Comparison of ENCODE assay signal across 26 cellular contexts in the genomic region with DNA sequence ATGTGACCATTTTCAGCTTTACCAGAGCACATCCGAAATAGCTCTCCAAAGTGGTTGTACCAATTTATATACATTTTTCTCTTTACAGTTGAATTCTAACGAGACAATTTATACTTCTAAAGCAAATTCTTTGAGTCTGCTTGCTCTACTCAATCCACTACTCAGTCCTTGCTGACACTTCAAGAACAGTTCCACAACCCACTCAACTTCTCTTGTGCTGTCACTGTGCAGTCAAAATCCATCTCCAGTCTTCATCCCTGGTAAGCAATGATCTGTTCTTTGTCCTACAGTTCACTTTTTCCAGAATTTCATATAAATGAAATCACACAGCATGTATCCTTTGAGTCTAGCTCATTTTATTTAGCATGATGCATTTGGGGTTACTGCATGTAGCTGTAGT. TPM values are rescaled to one million over a fixed set of nuclear protein-coding genes. Genes with fewer than 3 reads are reported as not detected.
A peak's percentile ranks its signal among the peaks of the same experiment; 100 is the strongest.
DNase-seq lines count a peak whose midpoint lies in the region; ATAC-seq, FAIRE-seq and TF ChIP-seq lines count a peak whose summit lies in the region.
"Had no signal": no experiment of that assay in that cellular context is flagged by ENCODE, and none has a peak within 500 bp of the region (broad histone marks: within the 10 kb centered on the region; RNA-seq: fewer than 3 reads in every experiment).

No MANE protein-coding gene starts in this region.

- no peaks in the 10 kb centered on the region for H3K27me3 Mint-ChIP-seq in activated T-cell treated with anti-CD3 and anti-CD28 coated beads, Interleukin-2, amount 50 U/mL, for 24 hours
- no peaks in the 10 kb centered on the region for H3K27me3 Mint-ChIP-seq in activated naive CD4-positive, alpha-beta T cell treated with anti-CD3 and anti-CD28 coated beads, Interleukin-2, amount 10 ng/mL, durations not matched to agents 7 days and 5 days
- H3K27me3 Mint-ChIP-seq: CD4-positive, alpha-beta T cell; CD8-positive, alpha-beta memory T cell had no signal

- DNase-seq in activated T-cell treated with anti-CD3 and anti-CD28 coated beads, Interleukin-2, amount 50 U/mL, for 24 hours: no peak
- no peak for DNase-seq in activated T-cell treated with anti-CD3 and anti-CD28 coated beads, Interleukin-2, amount 50 U/mL, for 48 hours
- DNase-seq in GM19239 (ENCODE audit: insufficient read length, low spot score): no peak
- no peak for DNase-seq in GM12878 (ENCODE audit: low read depth, low spot score)
- no peak for DNase-seq in effector CD4-positive, alpha-beta T cell
- DNase-seq in foreskin keratinocyte: no peak
- no peak for DNase-seq in activated naive CD4-positive, alpha-beta T cell treated with anti-CD3 and anti-CD28 coated beads, Interleukin-2, amount 10 ng/mL, durations not matched to agents 7 days and 5 days
- DNase-seq: 8988T; ACHN; AML-193; BE2C; CD4-positive, alpha-beta T cell; CD8-positive, alpha-beta memory T cell; DMS 273 treated with DMSO at 0.1 percent for 48 hours; DMS79; EL; GDM1; GM23248; H7; HCEC 1CT had no signal

- H4K20me1 ChIP-seq in GM12878 (ENCODE audit: control insufficient read depth, insufficient read depth): no peaks in the 10 kb centered on the region
- H4K20me1 ChIP-seq: BLaER1 treated with 17β-estradiol and CSF1 and Interleukin-3, amounts not matched to agents 10 nM and 100 nM had no signal

- H2AFZ ChIP-seq in GM12878 (ENCODE audit: control insufficient read depth, low read depth, low read length): no peak overlapping the region
- H2AFZ ChIP-seq: GM23248 had no signal

- peaks cover 31% of the 10 kb centered on the region for H3K36me3 Mint-ChIP-seq in activated T-cell treated with anti-CD3 and anti-CD28 coated beads, Interleukin-2, amount 50 U/mL, for 24 hours (ENCODE audit: low read depth)
- no peaks in the 10 kb centered on the region for H3K36me3 Mint-ChIP-seq in activated naive CD4-positive, alpha-beta T cell treated with anti-CD3 and anti-CD28 coated beads, Interleukin-2, amount 10 ng/mL, durations not matched to agents 7 days and 5 days
- H3K36me3 Mint-ChIP-seq: CD8-positive, alpha-beta memory T cell had no signal

- no peaks in the 10 kb centered on the region for H3K9me3 ChIP-seq in GM12878 (replicated peaks; ENCODE audit: control insufficient read depth, insufficient read depth, low read length)
- H3K9me3 ChIP-seq: A549; BE2C; BLaER1 treated with 17β-estradiol and CSF1 and Interleukin-3, amounts not matched to agents 10 nM and 100 nM had no signal

- RAD21 ChIA-PET in GM12878 (lab: Charles Lee; ENCODE audit: unreplicated experiment): interaction anchor here (0.8 to 2.8 kb wide), 11 partner anchors 8 to 942 kb away, joined by 3 to 17 read pairs (median 7); no protein-coding TSS in a partner anchor

- no peak overlapping the region for H3K27ac ChIP-seq in GM12878 (ENCODE audit: control insufficient read depth, insufficient read depth)
- H3K27ac ChIP-seq in foreskin keratinocyte: no peak overlapping the region
- H3K27ac ChIP-seq: A549, GM23248 had no signal

- TF ChIP-seq CTCF in GM12878 (IDR thresholded peaks at IDR 0.05 in 2 of 3, conservative IDR thresholded peaks at IDR 0.05 in 1 of 3; ENCODE audit: control insufficient read depth in 2 of 3, extremely low read depth in 1 of 3, insufficient read depth in 1 of 3, low read depth in 3 of 3, low read length in 3 of 3) (no peak), foreskin keratinocyte (conservative IDR thresholded peaks at IDR 0.05) (no peak)

- ATAC-seq in GM12878: peak; percentile 35
- ATAC-seq in foreskin keratinocyte: no peak
- ATAC-seq: A549 had no signal

- SMC1A ChIA-PET in GM12878 (lab: Charles Lee; ENCODE audit: uncharacterized antibody, unreplicated experiment): interaction anchor here (0.9 to 2.4 kb wide), 18 partner anchors 8 to 172 kb away, joined by 3 to 18 read pairs (median 4); no protein-coding TSS in a partner anchor

- in situ Hi-C loops in GM12878 (cut with MboI): no loop called here

- FAIRE-seq in GM19239 (lab: Jason Lieb, UNC): peak; percentile 76
- FAIRE-seq in GM12878 (lab: Jason Lieb, UNC): no peak
- FAIRE-seq: A549, D721Med, GM12891, H1 had no signal

- 74% methylated on average over 2 of the region's 2 CpGs for WGBS in GM12878 (ENCODE audit: insufficient coverage, insufficient replicate concordance, low lambda C conversion rate, missing lambda C conversion rate)

- BruUV-seq in GM12878 (replicated peaks; lab: Mats Ljungman, UMichigan): no TSS peak

- H3K4me2 ChIP-seq in GM12878 (ENCODE audit: control insufficient read depth, insufficient read depth): no peak overlapping the region
- H3K4me2 ChIP-seq: A549; BLaER1 treated with 17β-estradiol and CSF1 and Interleukin-3, amounts not matched to agents 10 nM and 100 nM had no signal

- H3K4me1 Mint-ChIP-seq in activated T-cell treated with anti-CD3 and anti-CD28 coated beads, Interleukin-2, amount 50 U/mL, for 24 hours (ENCODE audit: low read depth): peaks cover 21% of the 10 kb centered on the region
- H3K4me1 Mint-ChIP-seq in activated naive CD4-positive, alpha-beta T cell treated with anti-CD3 and anti-CD28 coated beads, Interleukin-2, amount 10 ng/mL, durations not matched to agents 7 days and 5 days: peaks cover 9% of the 10 kb centered on the region

- no peak for TF ChIP-seq POLR2A in GM12878 (IDR thresholded peaks at IDR 0.05; ENCODE audit: low read depth, low read length)

- TF ChIP-seq EP300 in GM12878 (IDR thresholded peaks at IDR 0.05; ENCODE audit: borderline replicate concordance in 1 of 2, control insufficient read depth in 1 of 2, low read depth in 2 of 2, low read length in 2 of 2): no peak

- intact Hi-C loops in GM12878 (cut with micrococcal nuclease; ENCODE audit: unreplicated experiment): no loop called here

- no peak overlapping the region for H3K9ac ChIP-seq in GM12878 (ENCODE audit: control insufficient read depth, insufficient read depth, low read length)
- H3K9ac ChIP-seq: BLaER1 treated with 17β-estradiol and CSF1 and Interleukin-3, amounts not matched to agents 10 nM and 100 nM; GM23248 had no signal

- H3K79me2 ChIP-seq in GM12878 (ENCODE audit: control insufficient read depth, insufficient read depth, low read length): no peaks in the 10 kb centered on the region

- H3K4me3 Mint-ChIP-seq in activated T-cell treated with anti-CD3 and anti-CD28 coated beads, Interleukin-2, amount 50 U/mL, for 24 hours: no peak overlapping the region
- no peak overlapping the region for H3K4me3 Mint-ChIP-seq in activated naive CD4-positive, alpha-beta T cell treated with anti-CD3 and anti-CD28 coated beads, Interleukin-2, amount 10 ng/mL, durations not matched to agents 7 days and 5 days
- H3K4me3 Mint-ChIP-seq: CD14-positive monocyte; CD4-positive, alpha-beta T cell; CD8-positive, alpha-beta memory T cell had no signal

- no peaks in the 10 kb centered on the region for H3K9me3 Mint-ChIP-seq in activated T-cell treated with anti-CD3 and anti-CD28 coated beads, Interleukin-2, amount 50 U/mL, for 24 hours
- H3K9me3 Mint-ChIP-seq in activated naive CD4-positive, alpha-beta T cell treated with anti-CD3 and anti-CD28 coated beads, Interleukin-2, amount 10 ng/mL, durations not matched to agents 7 days and 5 days: no peaks in the 10 kb centered on the region
- H3K9me3 Mint-ChIP-seq: CD14-positive monocyte; CD4-positive, alpha-beta T cell; CD8-positive, alpha-beta memory T cell had no signal

- H3K27ac Mint-ChIP-seq in activated T-cell treated with anti-CD3 and anti-CD28 coated beads, Interleukin-2, amount 50 U/mL, for 24 hours: peak overlapping the region; percentile 0
- H3K27ac Mint-ChIP-seq in activated naive CD4-positive, alpha-beta T cell treated with anti-CD3 and anti-CD28 coated beads, Interleukin-2, amount 10 ng/mL, durations not matched to agents 7 days and 5 days: no peak overlapping the region
- H3K27ac Mint-ChIP-seq: CD4-positive, alpha-beta T cell had no signal

- no peaks in the 10 kb centered on the region; the same call in 1 of the 2 replicates for H3K4me1 ChIP-seq in GM12878 (ENCODE audit: control insufficient read depth, insufficient read depth, low read length)
- no peaks in the 10 kb centered on the region for H3K4me1 ChIP-seq in foreskin keratinocyte
- H3K4me1 ChIP-seq: A549, BE2C had no signal

- no peak overlapping the region for H3K4me3 ChIP-seq in GM12878
- H3K4me3 ChIP-seq: A549; BLaER1 treated with 17β-estradiol and CSF1 and Interleukin-3, amounts not matched to agents 10 nM and 100 nM; GM23248 had no signal

- CTCF ChIA-PET in GM12878 (lab: Yijun Ruan, JAX): interaction anchor here (0.7 to 2.1 kb wide), 12 partner anchors 9 to 1052 kb away, joined by 3 to 9 read pairs (median 4); a partner anchor contains a TSS
- CTCF ChIA-PET in activated naive CD4-positive, alpha-beta T cell treated with anti-CD3 and anti-CD28 coated beads, Interleukin-2, amount 10 ng/mL, durations not matched to agents 7 days and 5 days (lab: Charles Lee): interaction anchor here (1.4 kb wide), 2 partner anchors 11 to 21 kb away, joined by 3 to 5 read pairs; no protein-coding TSS in a partner anchor

- POLR2A ChIA-PET in GM12878 (lab: Charles Lee): interaction anchor here (0.6 to 1.0 kb wide), 5 partner anchors 18 to 1517 kb away, joined by 3 to 7 read pairs (median 3); no protein-coding TSS in a partner anchor

- H3K27me3 ChIP-seq in GM12878 (replicated peaks in 1 of 2; ENCODE audit: control insufficient read depth in 2 of 2, insufficient read depth in 2 of 2, low read length in 1 of 2) (no peaks in the 10 kb centered on the region), foreskin keratinocyte (no peaks in the 10 kb centered on the region)
- H3K27me3 ChIP-seq: BE2C; BLaER1 treated with 17β-estradiol and CSF1 and Interleukin-3, amounts not matched to agents 10 nM and 100 nM had no signal

- TF ChIP-seq RAD21 in GM12878 (IDR thresholded peaks at IDR 0.05; ENCODE audit: insufficient read depth, low read depth, low read length): no peak

- peaks cover 0 to 1% of the 10 kb centered on the region in 2 experiments; a peak in 3 of 4 replicates for H3K36me3 ChIP-seq in GM12878 (ENCODE audit: control insufficient read depth in 2 of 2, insufficient read depth in 2 of 2, low read length in 1 of 2)

RNA-seq across cellular contexts. Expression of a gene that starts 30.6 kb away (rescaled TPM):
- total RNA-seq in GM12878 (2013; cell fraction: nucleolus; rRNA removed): 39.9 and 41.9 TPM in 2 replicates
- total RNA-seq in GM12878 (2014; rRNA removed): 26.8 and 27.6 TPM in 2 replicates
- 31.4 and 36.2 TPM in 2 replicates for total RNA-seq in GM12878 (2014; rRNA removed; fragmentation: Illumina TruSeq; extraction: Trizol)
- 26.2 and 26.5 TPM in 2 replicates for total RNA-seq in GM12878 (2021)
- 9.2 TPM for polyA plus RNA-seq in GM12878 (2011; ENCODE audit: low read depth)
- 46.2 and 54.4 TPM in 2 replicates for polyA plus RNA-seq in GM12878 (2011; rRNA removed)
- 36.8 and 37.8 TPM in 2 replicates for polyA plus RNA-seq in GM12878 (2011; cell fraction: cytosol; rRNA removed)
- 33.9 and 39.4 TPM in 2 replicates for polyA plus RNA-seq in GM12878 (2011; cell fraction: nucleus; rRNA removed)
- 9.4 and 15.4 TPM in 2 replicates for polyA plus RNA-seq in GM12878 (2012)
- 34.8 and 53.1 TPM in 2 replicates for polyA plus RNA-seq in GM12878 (2014; fragmentation: Illumina TruSeq; extraction: Trizol)
- 10 to 100 TPM in 1 of 2 experiments, 1 to 10 TPM in 1; 8.5 to 12.7 TPM for polyA plus RNA-seq in GM12878 (2014; fragmentation: Nextera tagmentation; extraction: Ambion mirVana)
- 35.0 and 37.3 TPM in 2 replicates for polyA plus RNA-seq in GM12878 (2014; rRNA removed)
- 10 to 100 TPM; 19.4 to 26.4 TPM for polyA plus RNA-seq in GM12878 (2016; fragmentation: Nextera tagmentation; extraction: Ambion mirVana)
- polyA minus RNA-seq in GM12878 (2011; rRNA and poly(A)+ RNA removed): 35.9 and 37.4 TPM in 2 replicates
- polyA minus RNA-seq in GM12878 (2011; cell fraction: cytosol; rRNA and poly(A)+ RNA removed): 11.1 and 13.4 TPM in 2 replicates
- 4.4 and 11.4 TPM in 2 replicates for polyA minus RNA-seq in GM12878 (2011; cell fraction: nucleus; rRNA and poly(A)+ RNA removed)
- total RNA-seq in foreskin keratinocyte: 57.4 and 73.3 TPM in 2 replicates
- 35.2 and 48.4 TPM in 2 replicates for polyA plus RNA-seq in foreskin keratinocyte
